In genomic region chr20:15835811-15836210, GRCh38 we compare ENCODE assay signal across 1 cellular context.
TF ChIP-seq lines count a peak whose summit lies in the region.

No MANE protein-coding gene starts in this region.

TF ChIP-seq in SK-N-SH, 30 proteins besides CTCF, POLR2A, EP300 and RAD21 (continued from another document):
- TF ChIP-seq, protein P1, sequence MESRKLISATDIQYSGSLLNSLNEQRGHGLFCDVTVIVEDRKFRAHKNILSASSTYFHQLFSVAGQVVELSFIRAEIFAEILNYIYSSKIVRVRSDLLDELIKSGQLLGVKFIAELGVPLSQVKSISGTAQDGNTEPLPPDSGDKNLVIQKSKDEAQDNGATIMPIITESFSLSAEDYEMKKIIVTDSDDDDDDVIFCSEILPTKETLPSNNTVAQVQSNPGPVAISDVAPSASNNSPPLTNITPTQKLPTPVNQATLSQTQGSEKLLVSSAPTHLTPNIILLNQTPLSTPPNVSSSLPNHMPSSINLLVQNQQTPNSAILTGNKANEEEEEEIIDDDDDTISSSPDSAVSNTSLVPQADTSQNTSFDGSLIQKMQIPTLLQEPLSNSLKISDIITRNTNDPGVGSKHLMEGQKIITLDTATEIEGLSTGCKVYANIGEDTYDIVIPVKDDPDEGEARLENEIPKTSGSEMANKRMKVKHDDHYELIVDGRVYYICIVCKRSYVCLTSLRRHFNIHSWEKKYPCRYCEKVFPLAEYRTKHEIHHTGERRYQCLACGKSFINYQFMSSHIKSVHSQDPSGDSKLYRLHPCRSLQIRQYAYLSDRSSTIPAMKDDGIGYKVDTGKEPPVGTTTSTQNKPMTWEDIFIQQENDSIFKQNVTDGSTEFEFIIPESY (IDR thresholded peaks at IDR 0.05; ENCODE audit: borderline replicate concordance, low read depth) = no peak
- no peak for TF ChIP-seq SMC3 (IDR thresholded peaks at IDR 0.05; ENCODE audit: low read depth, low read length)
- TF ChIP-seq, protein P2, sequence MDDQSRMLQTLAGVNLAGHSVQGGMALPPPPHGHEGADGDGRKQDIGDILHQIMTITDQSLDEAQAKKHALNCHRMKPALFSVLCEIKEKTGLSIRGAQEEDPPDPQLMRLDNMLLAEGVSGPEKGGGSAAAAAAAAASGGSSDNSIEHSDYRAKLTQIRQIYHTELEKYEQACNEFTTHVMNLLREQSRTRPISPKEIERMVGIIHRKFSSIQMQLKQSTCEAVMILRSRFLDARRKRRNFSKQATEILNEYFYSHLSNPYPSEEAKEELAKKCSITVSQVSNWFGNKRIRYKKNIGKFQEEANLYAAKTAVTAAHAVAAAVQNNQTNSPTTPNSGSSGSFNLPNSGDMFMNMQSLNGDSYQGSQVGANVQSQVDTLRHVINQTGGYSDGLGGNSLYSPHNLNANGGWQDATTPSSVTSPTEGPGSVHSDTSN (IDR thresholded peaks at IDR 0.05) = no peak
- TF ChIP-seq, protein P3, sequence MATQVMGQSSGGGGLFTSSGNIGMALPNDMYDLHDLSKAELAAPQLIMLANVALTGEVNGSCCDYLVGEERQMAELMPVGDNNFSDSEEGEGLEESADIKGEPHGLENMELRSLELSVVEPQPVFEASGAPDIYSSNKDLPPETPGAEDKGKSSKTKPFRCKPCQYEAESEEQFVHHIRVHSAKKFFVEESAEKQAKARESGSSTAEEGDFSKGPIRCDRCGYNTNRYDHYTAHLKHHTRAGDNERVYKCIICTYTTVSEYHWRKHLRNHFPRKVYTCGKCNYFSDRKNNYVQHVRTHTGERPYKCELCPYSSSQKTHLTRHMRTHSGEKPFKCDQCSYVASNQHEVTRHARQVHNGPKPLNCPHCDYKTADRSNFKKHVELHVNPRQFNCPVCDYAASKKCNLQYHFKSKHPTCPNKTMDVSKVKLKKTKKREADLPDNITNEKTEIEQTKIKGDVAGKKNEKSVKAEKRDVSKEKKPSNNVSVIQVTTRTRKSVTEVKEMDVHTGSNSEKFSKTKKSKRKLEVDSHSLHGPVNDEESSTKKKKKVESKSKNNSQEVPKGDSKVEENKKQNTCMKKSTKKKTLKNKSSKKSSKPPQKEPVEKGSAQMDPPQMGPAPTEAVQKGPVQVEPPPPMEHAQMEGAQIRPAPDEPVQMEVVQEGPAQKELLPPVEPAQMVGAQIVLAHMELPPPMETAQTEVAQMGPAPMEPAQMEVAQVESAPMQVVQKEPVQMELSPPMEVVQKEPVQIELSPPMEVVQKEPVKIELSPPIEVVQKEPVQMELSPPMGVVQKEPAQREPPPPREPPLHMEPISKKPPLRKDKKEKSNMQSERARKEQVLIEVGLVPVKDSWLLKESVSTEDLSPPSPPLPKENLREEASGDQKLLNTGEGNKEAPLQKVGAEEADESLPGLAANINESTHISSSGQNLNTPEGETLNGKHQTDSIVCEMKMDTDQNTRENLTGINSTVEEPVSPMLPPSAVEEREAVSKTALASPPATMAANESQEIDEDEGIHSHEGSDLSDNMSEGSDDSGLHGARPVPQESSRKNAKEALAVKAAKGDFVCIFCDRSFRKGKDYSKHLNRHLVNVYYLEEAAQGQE (IDR thresholded peaks at IDR 0.05; ENCODE audit: low read depth, low read length) = no peak
